8 cellular contexts compared by ENCODE assay signal in genomic region chr20:48769111-48769879, GRCh38. TPM values are rescaled to one million over a fixed set of nuclear protein-coding genes. Genes with fewer than 3 reads are reported as not detected.
DNase-seq lines count a peak whose midpoint lies in the region; ATAC-seq and TF ChIP-seq lines count a peak whose summit lies in the region.

No MANE protein-coding gene starts in this region.

- no peak overlapping the region for H3K27ac ChIP-seq in HEK293 (ENCODE audit: extremely low read depth, low read depth, low read length)
- H3K27ac ChIP-seq in vagina: no peak overlapping the region

- no peak for TF ChIP-seq POLR2A in vagina (IDR thresholded peaks at IDR 0.05)

- H3K4me1 ChIP-seq in HEK293 (ENCODE audit: control insufficient read depth, insufficient read depth, low read length) (no peaks in the 10 kb centered on the region), vagina (peaks cover 15% of the 10 kb centered on the region)

- H3K9me3 ChIP-seq in HEK293 (ENCODE audit: control insufficient read depth, insufficient read depth, low read depth, low read length) (no peaks in the 10 kb centered on the region), vagina (no peaks in the 10 kb centered on the region)

- H3K4me3 ChIP-seq in HEK293 (ENCODE audit: low read depth, low read length) (no peak overlapping the region), vagina (no peak overlapping the region)

- H3K4me3 Mint-ChIP-seq in activated CD4-positive, alpha-beta T cell treated with anti-CD3 and anti-CD28 coated beads for 36 hours: peak overlapping the region; percentile 48

- H3K4me1 Mint-ChIP-seq in activated CD4-positive, alpha-beta T cell treated with anti-CD3 and anti-CD28 coated beads for 36 hours: peaks cover 81% of the 10 kb centered on the region

- peak; percentile 90 for ATAC-seq in activated CD4-positive, alpha-beta T cell treated with anti-CD3 and anti-CD28 coated beads for 36 hours
- ATAC-seq in HG03571 (IDR thresholded peaks at IDR 0.05; ENCODE audit: unreplicated experiment) (no peak), HG02623 (IDR thresholded peaks at IDR 0.05; ENCODE audit: unreplicated experiment) (no peak)

- DNase-seq in activated CD4-positive, alpha-beta T cell treated with anti-CD3 and anti-CD28 coated beads for 36 hours: peak; percentile 96
- DNase-seq in effector CD4-positive, alpha-beta T cell: peak; percentile 85
- peak; percentile 67 to 91 (median 82) for DNase-seq in stimulated activated CD4-positive, alpha-beta T cell treated with anti-CD3 and anti-CD28 coated beads, TNF-alpha, amount 100 ng/mL, for 24 hours (ENCODE audit: low read depth in 3 of 3)
- no peak for DNase-seq in vagina (ENCODE audit: extremely low spot score in 2 of 2)
- DNase-seq in dermis blood vessel endothelial cell: no peak

- peaks cover 10% of the 10 kb centered on the region for H3K36me3 Mint-ChIP-seq in activated CD4-positive, alpha-beta T cell treated with anti-CD3 and anti-CD28 coated beads for 36 hours (ENCODE audit: low read depth)

- intact Hi-C loops in activated CD4-positive, alpha-beta T cell treated with anti-CD3 and anti-CD28 coated beads for 36 hours (cut with DNase I, micrococcal nuclease): loop anchor here (1.0 to 10.0 kb wide), 10 partner anchors 9 to 1282 kb away; partner anchors contain the start of gene ARFGEF2 (in 1 of the 2)
- intact Hi-C loops in vagina (cut with DNase I): no loop called here

- CTCF ChIA-PET in HEK293 (lab: Yijun Ruan, JAX): interaction anchor here (0.6 to 0.7 kb wide), 3 partner anchors 19 to 49 kb away, joined by 3 to 4 read pairs (median 4); no protein-coding TSS in a partner anchor
- CTCF ChIA-PET in activated CD4-positive, alpha-beta T cell treated with anti-CD3 and anti-CD28 coated beads for 36 hours (lab: Charles Lee): no interaction called here

- no peaks in the 10 kb centered on the region for H3K27me3 Mint-ChIP-seq in activated CD4-positive, alpha-beta T cell treated with anti-CD3 and anti-CD28 coated beads for 36 hours

- H3K27me3 ChIP-seq in vagina: no peaks in the 10 kb centered on the region

- POLR2A ChIA-PET in HEK293 (lab: Yijun Ruan, JAX): no interaction called here
- POLR2A ChIA-PET in activated CD4-positive, alpha-beta T cell treated with anti-CD3 and anti-CD28 coated beads for 36 hours (lab: Charles Lee): interaction anchor here (0.6 to 1.4 kb wide), 3 partner anchors 14 to 57 kb away, joined by 3 to 6 read pairs (median 3); no protein-coding TSS in a partner anchor

- no peaks in the 10 kb centered on the region for H3K9me3 Mint-ChIP-seq in activated CD4-positive, alpha-beta T cell treated with anti-CD3 and anti-CD28 coated beads for 36 hours (ENCODE audit: low read depth)

- H3K27ac Mint-ChIP-seq in activated CD4-positive, alpha-beta T cell treated with anti-CD3 and anti-CD28 coated beads for 36 hours: peak overlapping the region; percentile 81

- H3K36me3 ChIP-seq in HEK293 (ENCODE audit: control insufficient read depth in 2 of 2, insufficient read depth in 1 of 2, low read length in 2 of 2): no peaks in the 10 kb centered on the region
- no peaks in the 10 kb centered on the region for H3K36me3 ChIP-seq in vagina

- TF ChIP-seq CTCF in HEK293 (tag by site-specific recombination; IDR thresholded peaks at IDR 0.05): no peak
- no peak for TF ChIP-seq CTCF in vagina (IDR thresholded peaks at IDR 0.05)

TF ChIP-seq in HEK293, 187 proteins besides CTCF, POLR2A, EP300 and RAD21 (continues in another document):
- TF ChIP-seq ZNF175 (tag by site-specific recombination; IDR thresholded peaks at IDR 0.05) (no peak), TSHZ1 (tag by site-specific recombination; IDR thresholded peaks at IDR 0.05; ENCODE audit: borderline replicate concordance) (no peak), ZNF302 (tag by site-specific recombination; IDR thresholded peaks at IDR 0.05; ENCODE audit: low read depth) (no peak), ZNF335 (tag by site-specific recombination; conservative IDR thresholded peaks at IDR 0.05) (no peak), ZNF624 (tag by site-specific recombination; IDR thresholded peaks at IDR 0.05) (no peak), ZNF18 (tag by site-specific recombination; IDR thresholded peaks at IDR 0.05) (no peak), ZNF23 (tag by site-specific recombination; IDR thresholded peaks at IDR 0.05; ENCODE audit: borderline replicate concordance) (no peak), ZBTB26 (tag by site-specific recombination; optimal IDR thresholded peaks at IDR 0.05) (peak; percentile 6)

RNA-seq across cellular contexts. Expression of gene PREX1, which starts 58.5 kb away (rescaled TPM):
- total RNA-seq in activated CD4-positive, alpha-beta T cell treated with anti-CD3 and anti-CD28 coated beads for 36 hours: 10 to 100 TPM; 36.5 to 39.2 TPM
- 17.7 TPM for total RNA-seq in vagina
- 63.1 and 63.9 TPM in 2 replicates for total RNA-seq in dermis blood vessel endothelial cell

Comparison
In these comparisons a context has a peak if more than half of its experiments do, and no peak if none do; other contexts are left out.
1. DNase-seq: peak in activated CD4-positive, alpha-beta T cell treated with anti-CD3 and anti-CD28 coated beads for 36 hours (single experiment), effector CD4-positive, alpha-beta T cell (single experiment) and stimulated activated CD4-positive, alpha-beta T cell treated with anti-CD3 and anti-CD28 coated beads, TNF-alpha, amount 100 ng/mL, for 24 hours (3 of 3); none in vagina (0 of 2) and dermis blood vessel endothelial cell (single experiment).